Comparison of ENCODE assay signal across 31 cellular contexts in genomic region chr1:94253456-94254042, GRCh38. TPM values are rescaled to one million over a fixed set of nuclear protein-coding genes. Genes with fewer than 3 reads are reported as not detected.
"Had no signal": no experiment of that assay in that cellular context is flagged by ENCODE, and none has a peak within 500 bp of the region (broad histone marks: within the 10 kb centered on the region; RNA-seq: fewer than 3 reads in every experiment).

No MANE protein-coding gene starts in this region.

- H3K4me3 ChIP-seq: ascending aorta, cardiac muscle cell, coronary artery, dorsolateral prefrontal cortex, heart left ventricle, skin epidermis, thoracic aorta had no signal

- H3K27me3 ChIP-seq: ascending aorta, heart left ventricle had no signal

- H3K4me3 Mint-ChIP-seq: activated CD4-positive, alpha-beta memory T cell treated with anti-CD3 and anti-CD28 coated beads for 36 hours; activated CD4-positive, alpha-beta T cell treated with anti-CD3 and anti-CD28 coated beads, Interleukin-2, amount 10 ng/mL, durations not matched to agents 24 days and 14 days; activated naive CD4-positive, alpha-beta T cell treated with anti-CD3 and anti-CD28 coated beads, Interleukin-2, amount 10 ng/mL, durations not matched to agents 7 days and 5 days; activated naive CD8-positive, alpha-beta T cell treated with anti-CD3 and anti-CD28 coated beads, Interleukin-2, amount 10 ng/mL, durations not matched to agents 7 days and 5 days; activated T-helper 1 cell treated with anti-CD3 and anti-CD28 coated beads, Interleukin-12 subunit alpha, Interleukin-12 subunit beta, Interleukin-2, Interleukin-4 antibody, amounts not matched to agents 30 ng/mL and 10 ng/mL and 1 ng/mL, durations not matched to agents 14 hours and 24 hours and 36 hours; brain; nephron progenitor cell; T-helper 2 cell treated with Interferon-gamma antibody and Interleukin-4, amounts not matched to agents 5 μg/mL and 100 μg/mL, for 36 hours; type B pancreatic cell had no signal

- H3K27ac ChIP-seq: ascending aorta, cardiac muscle cell, coronary artery, dorsolateral prefrontal cortex, heart left ventricle, neutrophil, thoracic aorta had no signal

- H3K4me1 Mint-ChIP-seq: activated CD4-positive, alpha-beta T cell treated with anti-CD3 and anti-CD28 coated beads, Interleukin-2, amount 10 ng/mL, durations not matched to agents 24 days and 14 days; activated naive CD4-positive, alpha-beta T cell treated with anti-CD3 and anti-CD28 coated beads, Interleukin-2, amount 10 ng/mL, durations not matched to agents 7 days and 5 days; activated naive CD8-positive, alpha-beta T cell treated with anti-CD3 and anti-CD28 coated beads, Interleukin-2, amount 10 ng/mL, durations not matched to agents 7 days and 5 days; brain; nephron progenitor cell had no signal

- ATAC-seq: activated CD4-positive, CD25-positive, alpha-beta regulatory T cell treated with anti-CD3 and anti-CD28 coated beads, Interleukin-2, amount 50 U/mL, for 24 hours; esophagus mucosa; heart left ventricle; sciatic nerve; stimulated activated naive CD8-positive, alpha-beta T cell treated with anti-CD3 and anti-CD28 coated beads, Interleukin-15, Interleukin-2, amounts not matched to agents 100 U/mL and 50 U/mL, for 24 hours had no signal

- H3K36me3 Mint-ChIP-seq: activated CD4-positive, alpha-beta memory T cell treated with anti-CD3 and anti-CD28 coated beads for 36 hours; activated naive CD4-positive, alpha-beta T cell treated with anti-CD3 and anti-CD28 coated beads, Interleukin-2, amount 10 ng/mL, durations not matched to agents 7 days and 5 days; activated naive CD8-positive, alpha-beta T cell treated with anti-CD3 and anti-CD28 coated beads, Interleukin-2, amount 10 ng/mL, durations not matched to agents 7 days and 5 days; brain; type B pancreatic cell had no signal

- H3K9me3 Mint-ChIP-seq: activated CD4-positive, alpha-beta memory T cell treated with anti-CD3 and anti-CD28 coated beads for 36 hours; activated CD4-positive, alpha-beta T cell treated with anti-CD3 and anti-CD28 coated beads, Interleukin-2, amount 10 ng/mL, durations not matched to agents 24 days and 14 days; activated naive CD4-positive, alpha-beta T cell treated with anti-CD3 and anti-CD28 coated beads, Interleukin-2, amount 10 ng/mL, durations not matched to agents 7 days and 5 days; activated naive CD8-positive, alpha-beta T cell treated with anti-CD3 and anti-CD28 coated beads, Interleukin-2, amount 10 ng/mL, durations not matched to agents 7 days and 5 days; activated T-helper 1 cell treated with anti-CD3 and anti-CD28 coated beads, Interleukin-12 subunit alpha, Interleukin-12 subunit beta, Interleukin-2, Interleukin-4 antibody, amounts not matched to agents 30 ng/mL and 10 ng/mL and 1 ng/mL, durations not matched to agents 14 hours and 24 hours and 36 hours; brain; nephron progenitor cell; T-helper 2 cell treated with Interferon-gamma antibody and Interleukin-4, amounts not matched to agents 5 μg/mL and 100 μg/mL, for 36 hours; type B pancreatic cell had no signal

- H3K36me3 ChIP-seq: ascending aorta, cardiac muscle cell, heart left ventricle, neutrophil, thoracic aorta had no signal

- H3K27ac Mint-ChIP-seq: activated CD4-positive, alpha-beta memory T cell treated with anti-CD3 and anti-CD28 coated beads for 36 hours; activated CD4-positive, alpha-beta T cell treated with anti-CD3 and anti-CD28 coated beads, Interleukin-2, amount 10 ng/mL, durations not matched to agents 24 days and 14 days; activated naive CD4-positive, alpha-beta T cell treated with anti-CD3 and anti-CD28 coated beads, Interleukin-2, amount 10 ng/mL, durations not matched to agents 7 days and 5 days; activated naive CD8-positive, alpha-beta T cell treated with anti-CD3 and anti-CD28 coated beads, Interleukin-2, amount 10 ng/mL, durations not matched to agents 7 days and 5 days; activated T-helper 1 cell treated with anti-CD3 and anti-CD28 coated beads, Interleukin-12 subunit alpha, Interleukin-12 subunit beta, Interleukin-2, Interleukin-4 antibody, amounts not matched to agents 30 ng/mL and 10 ng/mL and 1 ng/mL, durations not matched to agents 14 hours and 24 hours and 36 hours; brain; nephron progenitor cell; T-helper 2 cell treated with Interferon-gamma antibody and Interleukin-4, amounts not matched to agents 5 μg/mL and 100 μg/mL, for 36 hours; type B pancreatic cell had no signal

- H3K9me3 ChIP-seq: ascending aorta, heart left ventricle, neutrophil, thoracic aorta had no signal

- DNase-seq: activated CD4-positive, alpha-beta memory T cell treated with anti-CD3 and anti-CD28 coated beads for 36 hours; activated CD4-positive, alpha-beta T cell treated with anti-CD3 and anti-CD28 coated beads, Interleukin-2, amount 10 ng/mL, durations not matched to agents 24 days and 14 days; activated CD8-positive, alpha-beta memory T cell treated with anti-CD3 and anti-CD28 coated beads, Interleukin-2, amount 50 U/mL, for 4 hours; activated gamma-delta T cell; activated naive CD4-positive, alpha-beta T cell treated with anti-CD3 and anti-CD28 coated beads, Interleukin-2, amount 10 ng/mL, durations not matched to agents 7 days and 5 days; activated naive CD8-positive, alpha-beta T cell treated with anti-CD3 and anti-CD28 coated beads, Interleukin-2, amount 10 ng/mL, durations not matched to agents 7 days and 5 days; activated T-cell treated with anti-CD3 and anti-CD28 coated beads, Interleukin-2, amount 50 U/mL, for 1 hour; dorsolateral prefrontal cortex; effector memory CD4-positive, alpha-beta T cell; foreskin fibroblast; heart left ventricle; nephron progenitor cell; retina; stimulated activated CD4-positive, alpha-beta T cell treated with anti-CD3 and anti-CD28 coated beads, Interleukin-12 subunit alpha, Interleukin-12 subunit beta, amount 100 ng/mL, for 4 hours; stimulated activated CD4-positive, alpha-beta T cell treated with anti-CD3 and anti-CD28 coated beads, Interleukin-4, amount 100 ng/mL, for 1 hour; stimulated activated naive CD8-positive, alpha-beta T cell treated with anti-CD3 and anti-CD28 coated beads, Interleukin-15, Interleukin-2, amounts not matched to agents 100 U/mL and 50 U/mL, for 24 hours; T-helper 1 cell had no signal

RNA-seq across cellular contexts. Expression of gene ARHGAP29, which starts 16.2 kb away (rescaled TPM):
- total RNA-seq: activated CD4-positive, alpha-beta T cell treated with anti-CD3 and anti-CD28 coated beads, Interleukin-2, amount 10 ng/mL, durations not matched to agents 24 days and 14 days; activated CD8-positive, alpha-beta memory T cell treated with anti-CD3 and anti-CD28 coated beads for 36 hours; activated naive CD8-positive, alpha-beta T cell treated with anti-CD3 and anti-CD28 coated beads, Interleukin-2, amount 10 ng/mL, durations not matched to agents 7 days and 5 days; activated T-helper 1 cell treated with anti-CD3 and anti-CD28 coated beads, Interleukin-12 subunit alpha, Interleukin-12 subunit beta, Interleukin-2, Interleukin-4 antibody, amounts not matched to agents 30 ng/mL and 10 ng/mL and 1 ng/mL, durations not matched to agents 14 hours and 24 hours and 36 hours had no signal
